In genomic region chr6:42520786-42521607, GRCh38 we compare ENCODE assay signal across 9 cellular contexts. TPM values are rescaled to one million over a fixed set of nuclear protein-coding genes. Genes with fewer than 3 reads are reported as not detected.
A peak's percentile ranks its signal among the peaks of the same experiment; 100 is the strongest.
DNase-seq lines count a peak whose midpoint lies in the region; ATAC-seq and TF ChIP-seq lines count a peak whose summit lies in the region.
"Had no signal": no experiment of that assay in that cellular context is flagged by ENCODE, and none has a peak within 500 bp of the region (broad histone marks: within the 10 kb centered on the region; RNA-seq: fewer than 3 reads in every experiment).

No MANE protein-coding gene starts in this region.

- TF ChIP-seq CTCF in GM06990 (IDR thresholded peaks at IDR 0.05; ENCODE audit: insufficient read depth, low read length, poor library complexity, severe bottlenecking) (no peak), NB4 (IDR thresholded peaks at IDR 0.05; ENCODE audit: low read depth, low read length) (no peak)

- CTCF ChIA-PET in HEK293T (lab: Yijun Ruan, JAX) = interaction anchor here (1.3 kb wide), 1 partner anchor 27 kb away, joined by 4 read pairs; no protein-coding TSS in a partner anchor

- 76 to 77% methylated on average over 6 of the region's 6 CpGs for WGBS in aorta, 2 donors

- H3K36me3 ChIP-seq in GM06990 (ENCODE audit: control insufficient read depth, insufficient read depth, low read length) (no peaks in the 10 kb centered on the region), aorta (ENCODE audit: control insufficient read depth in 1 of 2, insufficient read depth in 2 of 2, low read length in 1 of 2) (no peaks in the 10 kb centered on the region)

- H3K4me3 ChIP-seq in GM06990 (replicated peaks; ENCODE audit: low read depth, low read length) (no peak overlapping the region), NB4 (ENCODE audit: low read depth, low read length) (no peak overlapping the region), aorta (ENCODE audit: low read length in 2 of 2) (no peak overlapping the region)

- no peaks in the 10 kb centered on the region for H3K4me1 ChIP-seq in aorta (ENCODE audit: control insufficient read depth in 1 of 2, insufficient read depth in 2 of 2, low read length in 2 of 2)
- H3K4me1 ChIP-seq: parathyroid adenoma had no signal

- POLR2A ChIA-PET in HEK293T (lab: Yijun Ruan, JAX) = interaction anchor here (1.6 kb wide), 1 partner anchor 43 kb away, joined by 4 read pairs; the partner anchor contains the start of gene UBR2

- ATAC-seq in GM21717 (IDR thresholded peaks at IDR 0.05; ENCODE audit: unreplicated experiment) = peak; percentile 80
- no peak for ATAC-seq in aorta (ENCODE audit: low FRiP score)
- no peak for ATAC-seq in HG02571 (IDR thresholded peaks at IDR 0.05; ENCODE audit: unreplicated experiment)

- peak; percentile 68 for DNase-seq in GM06990 (ENCODE audit: extremely low read depth, insufficient read length)
- peak; percentile 77 for DNase-seq in NB4 (ENCODE audit: low read depth)
- peak; percentile 69 for DNase-seq in epithelial cell of prostate (ENCODE audit: low read depth, low spot score)
- DNase-seq in HEK293T (ENCODE audit: extremely low spot score) = no peak
- DNase-seq in aorta = no peak
- DNase-seq in NCI-H2081 treated with DMSO at 0.1 percent for 48 hours (lab: John Stamatoyannopoulos, UW) = no peak

- no peaks in the 10 kb centered on the region for H3K27me3 ChIP-seq in GM06990 (replicated peaks; ENCODE audit: control insufficient read depth, insufficient read depth, low read length)
- no peaks in the 10 kb centered on the region for H3K27me3 ChIP-seq in aorta (ENCODE audit: control insufficient read depth in 1 of 2, insufficient read depth in 2 of 2, low read length in 1 of 2)

- peak overlapping the region; percentile 42 for H3K27ac ChIP-seq in epithelial cell of prostate
- no peak overlapping the region for H3K27ac ChIP-seq in aorta (ENCODE audit: low read depth in 1 of 2, low read length in 2 of 2)
- H3K27ac ChIP-seq: parathyroid adenoma had no signal

- intact Hi-C loops in aorta (cut with DNase I) = no loop called here

- no peak for TF ChIP-seq POLR2A in NB4 (IDR thresholded peaks at IDR 0.05; ENCODE audit: extremely low read depth, insufficient read length)

- H3K9me3 ChIP-seq in aorta (ENCODE audit: control insufficient read depth, low read length) = peaks cover 6% of the 10 kb centered on the region

TF ChIP-seq in HEK293T, 16 proteins besides CTCF, POLR2A, EP300 and RAD21:
- no peak for TF ChIP-seq LEF1 (IDR thresholded peaks at IDR 0.05; ENCODE audit: borderline replicate concordance)
- no peak for TF ChIP-seq SUZ12 (IDR thresholded peaks at IDR 0.05)
- TF ChIP-seq ARNT (IDR thresholded peaks at IDR 0.05) = no peak
- no peak for TF ChIP-seq FOXA1 (IDR thresholded peaks at IDR 0.05)
- no peak for TF ChIP-seq CTBP1 (IDR thresholded peaks at IDR 0.05; ENCODE audit: borderline replicate concordance)
- no peak for TF ChIP-seq FOXK2 (IDR thresholded peaks at IDR 0.05)
- no peak for TF ChIP-seq HDGF (IDR thresholded peaks at IDR 0.05; ENCODE audit: borderline replicate concordance)
- no peak for TF ChIP-seq SP1 (IDR thresholded peaks at IDR 0.05)
- TF ChIP-seq FOXM1 (IDR thresholded peaks at IDR 0.05; ENCODE audit: borderline replicate concordance) = no peak
- no peak for TF ChIP-seq TARDBP (IDR thresholded peaks at IDR 0.05)
- no peak for TF ChIP-seq NFRKB (IDR thresholded peaks at IDR 0.05)
- no peak for TF ChIP-seq ELF4 (IDR thresholded peaks at IDR 0.05)
- no peak for TF ChIP-seq PKNOX1 (IDR thresholded peaks at IDR 0.05)
- no peak for TF ChIP-seq BHLHE40 (IDR thresholded peaks at IDR 0.05; ENCODE audit: borderline replicate concordance)
- TF ChIP-seq L3MBTL2 (conservative IDR thresholded peaks at IDR 0.05) = no peak
TF ChIP-seq in HEK293T: peak in this region for 0.

RNA-seq across cellular contexts. Expression of gene UBR2, which starts 42.8 kb away (rescaled TPM):
- total RNA-seq in aorta = 10 to 100 TPM; 30.8 to 38.8 TPM
- polyA plus RNA-seq in aorta = 10 to 100 TPM in 1 of 2 donors, 1 to 10 TPM in 1; 6.5 to 14.0 TPM

Comparison
In these comparisons a context has a peak if more than half of its experiments do, and no peak if none do; other contexts are left out.
1. DNase-seq: peak in GM06990 (single experiment), NB4 (single experiment) and epithelial cell of prostate (single experiment); none in HEK293T (single experiment), aorta (0 of 2) and NCI-H2081 treated with DMSO at 0.1 percent for 48 hours (single experiment).